Comparison of ENCODE assay signal across 11 cellular contexts in genomic region chr6:44452725-44453124, GRCh38.
A peak's percentile ranks its signal among the peaks of the same experiment; 100 is the strongest.
DNase-seq lines count a peak whose midpoint lies in the region; ATAC-seq and TF ChIP-seq lines count a peak whose summit lies in the region.
"Had no signal": no experiment of that assay in that cellular context is flagged by ENCODE, and none has a peak within 500 bp of the region (broad histone marks: within the 10 kb centered on the region; RNA-seq: fewer than 3 reads in every experiment).

No MANE protein-coding gene starts in this region.

- POLR2A ChIA-PET in AG04450 (lab: Yijun Ruan, JAX), result no interaction called here
- POLR2A ChIA-PET in HEK293 (lab: Yijun Ruan, JAX), result no interaction called here

- CTCF ChIA-PET in AG04450 (lab: Charles Lee), result interaction anchor here (2.6 to 13.6 kb wide), 2 partner anchors 22 to 23 kb away, joined by 11 to 190 read pairs; no protein-coding TSS in a partner anchor
- CTCF ChIA-PET in HEK293 (lab: Yijun Ruan, JAX), result interaction anchor here (0.7 to 15.0 kb wide), 5 partner anchors 9 to 23 kb away, joined by 3 to 302 read pairs (median 8); no protein-coding TSS in a partner anchor

- H3K36me3 ChIP-seq in HEK293 (ENCODE audit: control insufficient read depth in 2 of 2, insufficient read depth in 1 of 2, low read length in 2 of 2) (peaks cover 4 to 18% of the 10 kb centered on the region in 2 experiments), ascending aorta (peaks cover 0 to 9% of the 10 kb centered on the region in 2 donors)

- intact Hi-C loops in ascending aorta (cut with DNase I), result no loop called here

- H3K27ac ChIP-seq in AG04450 (ENCODE audit: low read depth, low read length) (peak overlapping the region; percentile 60), HEK293 (ENCODE audit: extremely low read depth, low read depth, low read length) (no peak overlapping the region), ascending aorta (peak overlapping the region; percentile 24 to 52)

- peak; percentile 38 for DNase-seq in AG04450 (ENCODE audit: low read depth, low spot score)
- no peak for DNase-seq in ascending aorta (ENCODE audit: low spot score in 2 of 2)
- peak; percentile 81 for DNase-seq in iris pigment epithelial cell (ENCODE audit: low read depth)
- DNase-seq in central memory CD4-positive, alpha-beta T cell, result no peak
- no peak for DNase-seq in stimulated activated CD4-positive, alpha-beta T cell treated with anti-CD3 and anti-CD28 coated beads, Interleukin-4, amount 100 ng/mL, for 4 hours
- DNase-seq: activated effector memory CD4-positive, alpha-beta T cell treated with Interleukin-2 at 50 U/mL for 16 hours; CD4-positive, CD25-positive, alpha-beta regulatory T cell; stimulated activated naive CD8-positive, alpha-beta T cell treated with anti-CD3 and anti-CD28 coated beads, Interleukin-15, Interleukin-2, amounts not matched to agents 100 U/mL and 50 U/mL, for 24 hours had no signal

- H3K4me3 ChIP-seq in AG04450 (ENCODE audit: low read depth, low read length) (no peak overlapping the region), HEK293 (ENCODE audit: low read depth, low read length) (no peak overlapping the region), ascending aorta (no peak overlapping the region)

- H3K4me1 ChIP-seq in HEK293 (ENCODE audit: control insufficient read depth, insufficient read depth, low read length) (peaks cover 12% of the 10 kb centered on the region), ascending aorta (peaks cover 0 to 4% of the 10 kb centered on the region in 2 donors)

- no peak for ATAC-seq in GM18870 (IDR thresholded peaks at IDR 0.05; ENCODE audit: unreplicated experiment)
- no peak for ATAC-seq in HG02678 (IDR thresholded peaks at IDR 0.05; ENCODE audit: unreplicated experiment)
- ATAC-seq: stimulated activated naive CD8-positive, alpha-beta T cell treated with anti-CD3 and anti-CD28 coated beads, Interleukin-15, Interleukin-2, amounts not matched to agents 100 U/mL and 50 U/mL, for 24 hours had no signal

- TF ChIP-seq CTCF in AG04450 (IDR thresholded peaks at IDR 0.05; ENCODE audit: low read depth, low read length), result no peak
- no peak for TF ChIP-seq CTCF in HEK293 (tag by site-specific recombination; IDR thresholded peaks at IDR 0.05)
- TF ChIP-seq CTCF in ascending aorta (IDR thresholded peaks at IDR 0.05), result no peak

- H3K27me3 ChIP-seq in AG04450 (ENCODE audit: control insufficient read depth, insufficient read depth, low read length) (no peaks in the 10 kb centered on the region), ascending aorta (no peaks in the 10 kb centered on the region)

- H3K9me3 ChIP-seq in AG04450 (ENCODE audit: control insufficient read depth, insufficient read depth, low read length) (no peaks in the 10 kb centered on the region), HEK293 (ENCODE audit: control insufficient read depth, insufficient read depth, low read depth, low read length) (no peaks in the 10 kb centered on the region), ascending aorta (no peaks in the 10 kb centered on the region)

TF ChIP-seq in HEK293, 187 proteins besides CTCF, POLR2A, EP300 and RAD21:
- TF ChIP-seq ZNF416 (tag by site-specific recombination; IDR thresholded peaks at IDR 0.05) (no peak), SP3 (tag by site-specific recombination; IDR thresholded peaks at IDR 0.05) (0 out of 2 replicates have a peak, but pooled peaks have one; percentile 12), ZNF37A (tag by site-specific recombination; IDR thresholded peaks at IDR 0.05) (peak; percentile 65; the same call in 1 of the 2 replicates), ZNF132 (tag by site-specific recombination; IDR thresholded peaks at IDR 0.05; ENCODE audit: borderline replicate concordance) (no peak), TRIM28 (IDR thresholded peaks at IDR 0.05; ENCODE audit: borderline replicate concordance, low read length) (no peak), ZNF510 (tag by site-specific recombination; IDR thresholded peaks at IDR 0.05; ENCODE audit: insufficient replicate concordance) (no peak)

Comparison
In these comparisons a context has a peak if more than half of its experiments do, and no peak if none do; other contexts are left out.
1. DNase-seq: peak in AG04450 (single experiment) and iris pigment epithelial cell (single experiment); none in ascending aorta (0 of 2), central memory CD4-positive, alpha-beta T cell (single experiment) and stimulated activated CD4-positive, alpha-beta T cell treated with anti-CD3 and anti-CD28 coated beads, Interleukin-4, amount 100 ng/mL, for 4 hours (0 of 2).